In genomic region chr7:23353172-23353571, GRCh38 we compare ENCODE assay signal across 1 cellular context.
TF ChIP-seq lines count a peak whose summit lies in the region.

No MANE protein-coding gene starts in this region.

TF ChIP-seq in GM12878, 131 proteins besides CTCF, POLR2A, EP300 and RAD21 (continued from another document):
- no peak for TF ChIP-seq CEBPZ (IDR thresholded peaks at IDR 0.05; ENCODE audit: low read depth, low read length)
- TF ChIP-seq POLR2AphosphoS5 (IDR thresholded peaks at IDR 0.05; ENCODE audit: low read length) = 0 out of 2 replicates have a peak, but pooled peaks have one; percentile 40
- 0 out of 2 replicates have a peak, but pooled peaks have one; percentile 22 for TF ChIP-seq CREM (IDR thresholded peaks at IDR 0.05; ENCODE audit: low read depth)
- no peak for TF ChIP-seq HDAC2 (IDR thresholded peaks at IDR 0.05)
- TF ChIP-seq STAT3 (IDR thresholded peaks at IDR 0.05; ENCODE audit: low read depth, low read length) = no peak
- TF ChIP-seq ATF2 (IDR thresholded peaks at IDR 0.05; ENCODE audit: low read length) = peak; percentile 49
- peak; percentile 33 to 37; a peak in 2 of 4 replicates for TF ChIP-seq IKZF2 (IDR thresholded peaks at IDR 0.05)
- no peak for TF ChIP-seq RFX5 (IDR thresholded peaks at IDR 0.05; ENCODE audit: low read depth, low read length)
- no peak for TF ChIP-seq ZBTB11 (CRISPR knock-in tag; IDR thresholded peaks at IDR 0.05)
- peak; percentile 42; the same call in 1 of the 2 replicates for TF ChIP-seq RELB (IDR thresholded peaks at IDR 0.05; ENCODE audit: low read depth)
- no peak for TF ChIP-seq GABPA (IDR thresholded peaks at IDR 0.05; ENCODE audit: low read depth)
- no peak for TF ChIP-seq RCOR1 (conservative IDR thresholded peaks at IDR 0.05; ENCODE audit: low read depth, low read length)
- TF ChIP-seq SMAD1 (IDR thresholded peaks at IDR 0.05; ENCODE audit: low read depth, partially characterized antibody) = no peak
- TF ChIP-seq ZBTB33 (IDR thresholded peaks at IDR 0.05) = no peak
- TF ChIP-seq EZH2 (IDR thresholded peaks at IDR 0.05; ENCODE audit: borderline replicate concordance, control insufficient read depth, low read depth, low read length) = no peak
- TF ChIP-seq ETV6 (conservative IDR thresholded peaks at IDR 0.05 in 1 of 2, IDR thresholded peaks at IDR 0.05 in 1 of 2; ENCODE audit: borderline replicate concordance in 1 of 2, low read depth in 1 of 2) = no peak
- TF ChIP-seq HSF1 (IDR thresholded peaks at IDR 0.05; ENCODE audit: low read depth, low read length) = no peak
- peak; percentile 26 for TF ChIP-seq MEF2B (IDR thresholded peaks at IDR 0.05; ENCODE audit: partially characterized antibody, poor library complexity, severe bottlenecking)
- 0 out of 3 replicates have a peak, but pooled peaks of 1 of the 2 experiments have one; percentile 20 for TF ChIP-seq EGR1 (IDR thresholded peaks at IDR 0.05; ENCODE audit: borderline replicate concordance in 1 of 2, low read depth in 2 of 2, low read length in 2 of 2)
- peak; percentile 78; the same call in 1 of the 2 replicates for TF ChIP-seq PAX5 (IDR thresholded peaks at IDR 0.05; ENCODE audit: borderline replicate concordance, low read depth, low read length)
- TF ChIP-seq FOXK2 (IDR thresholded peaks at IDR 0.05) = no peak
- no peak for TF ChIP-seq PBX3 (IDR thresholded peaks at IDR 0.05; ENCODE audit: insufficient replicate concordance, low read depth, low read length)
- TF ChIP-seq ATF7 (IDR thresholded peaks at IDR 0.05; ENCODE audit: low read depth) = peak; percentile 69
- peak; percentile 62; the same call in 1 of the 2 replicates for TF ChIP-seq TBL1XR1 (IDR thresholded peaks at IDR 0.05; ENCODE audit: low read depth, low read length)
- no peak for TF ChIP-seq NFYA (IDR thresholded peaks at IDR 0.05; ENCODE audit: borderline replicate concordance, low read depth, low read length)
- TF ChIP-seq PRDM15 (CRISPR knock-in tag; IDR thresholded peaks at IDR 0.05) = no peak
